In genomic region chr2:161238559-161239415, GRCh38 we compare ENCODE assay signal across 8 cellular contexts.
DNase-seq lines count a peak whose midpoint lies in the region; ATAC-seq, FAIRE-seq and TF ChIP-seq lines count a peak whose summit lies in the region.

No MANE protein-coding gene starts in this region.

- peaks cover 38% of the 10 kb centered on the region for H3K4me1 Mint-ChIP-seq in activated T-cell treated with anti-CD3 and anti-CD28 coated beads, Interleukin-2, amount 50 U/mL, for 72 hours (ENCODE audit: low read depth)

- H3K27me3 ChIP-seq in mononuclear cell (ENCODE audit: insufficient read depth, low read length) = no peaks in the 10 kb centered on the region

- ATAC-seq in HG02759 (IDR thresholded peaks at IDR 0.05; ENCODE audit: unreplicated experiment) (peak; percentile 39), esophagus mucosa (peak; percentile 67)
- peak; percentile 66 to 71 for ATAC-seq in activated T-cell treated with anti-CD3 and anti-CD28 coated beads, Interleukin-2, amount 50 U/mL, for 72 hours (replicated peaks in 1 of 2)

- peaks cover 32% of the 10 kb centered on the region for H3K4me1 ChIP-seq in mononuclear cell (ENCODE audit: insufficient read depth, low read length)

- peak overlapping the region; percentile 89 to 93 for H3K4me3 Mint-ChIP-seq in activated T-cell treated with anti-CD3 and anti-CD28 coated beads, Interleukin-2, amount 50 U/mL, for 72 hours

- H3K9me3 ChIP-seq in mononuclear cell (ENCODE audit: low read depth, low read length) = no peaks in the 10 kb centered on the region

- peaks cover 2 to 4% of the 10 kb centered on the region in 2 donors for H3K36me3 Mint-ChIP-seq in activated T-cell treated with anti-CD3 and anti-CD28 coated beads, Interleukin-2, amount 50 U/mL, for 72 hours (ENCODE audit: insufficient read depth in 2 of 2)

- TF ChIP-seq POLR2A in GM12892 (IDR thresholded peaks at IDR 0.05; ENCODE audit: low read depth, low read length) = no peak

- H3K4me3 ChIP-seq in mononuclear cell (ENCODE audit: low read length) = peak overlapping the region; percentile 38

- no peaks in the 10 kb centered on the region for H3K9me3 Mint-ChIP-seq in activated T-cell treated with anti-CD3 and anti-CD28 coated beads, Interleukin-2, amount 50 U/mL, for 72 hours

- H3K27me3 Mint-ChIP-seq in activated T-cell treated with anti-CD3 and anti-CD28 coated beads, Interleukin-2, amount 50 U/mL, for 72 hours (ENCODE audit: low read depth) = no peaks in the 10 kb centered on the region

- peak; percentile 77 for FAIRE-seq in GM12892 (lab: Jason Lieb, UNC)

- DNase-seq in GM12892 (ENCODE audit: insufficient read length) (peak; percentile 17), NCI-H345 treated with DMSO at 0.1 percent for 48 hours (lab: John Stamatoyannopoulos, UW; ENCODE audit: unreplicated experiment) (peak; percentile 56), SIG-M5 treated with dmso at 0.1 percent for 504 hours (lab: John Stamatoyannopoulos, UW; ENCODE audit: unreplicated experiment) (no peak)
- DNase-seq in activated T-cell treated with anti-CD3 and anti-CD28 coated beads, Interleukin-2, amount 50 U/mL, for 72 hours = peak; percentile 66 to 67
- DNase-seq in stimulated activated naive CD4-positive, alpha-beta T cell treated with Interleukin-2 at 50 U/mL for 16 hours (lab: John Stamatoyannopoulos, UW) = peak; percentile 51

- H3K27ac Mint-ChIP-seq in activated T-cell treated with anti-CD3 and anti-CD28 coated beads, Interleukin-2, amount 50 U/mL, for 72 hours = no peak overlapping the region
